ENCODE assay signal across 21 cellular contexts in genomic region chrX:107861056-107861455, GRCh38.
"Had no signal": no experiment of that assay in that cellular context is flagged by ENCODE, and none has a peak within 500 bp of the region (broad histone marks: within the 10 kb centered on the region; RNA-seq: fewer than 3 reads in every experiment).

No MANE protein-coding gene starts in this region.

- H3K4me1 ChIP-seq: esophagus muscularis mucosa, sigmoid colon, testis, tibial nerve, upper lobe of right lung, vagina had no signal

- DNase-seq: effector memory CD4-positive, alpha-beta T cell; foreskin melanocyte; head of caudate nucleus; hippocampal formation; kidney glomerular epithelial cell; mucosa of descending colon; naive thymus-derived CD8-positive, alpha-beta T cell; sigmoid colon; stimulated activated CD4-positive, alpha-beta T cell treated with anti-CD3 and anti-CD28 coated beads, Interleukin-2, amount 100 ng/mL, for 24 hours; stimulated activated CD4-positive, alpha-beta T cell treated with anti-CD3 and anti-CD28 coated beads, Interleukin-4, amount 100 ng/mL, for 4 hours; stimulated activated naive B cell treated with anti-CD40 and anti-IgM and Interleukin-4, amounts not matched to agents 10 μg/mL and 1 μg/mL and 100 μg/mL, for 72 hours; stimulated activated naive CD8-positive, alpha-beta T cell treated with anti-CD3 and anti-CD28 coated beads, Interleukin-15, amount 100 ng/mL, for 72 hours; testis; upper lobe of right lung had no signal

- H3K4me3 ChIP-seq: esophagus muscularis mucosa, mucosa of descending colon, sigmoid colon, skin epidermis, testis, tibial nerve, upper lobe of right lung, vagina had no signal

- ATAC-seq: mucosa of descending colon; naive thymus-derived CD8-positive, alpha-beta T cell; stimulated activated naive B cell treated with anti-CD40 and anti-IgM and Interleukin-4, amounts not matched to agents 10 μg/mL and 1 μg/mL and 100 μg/mL, for 72 hours; stimulated activated naive CD8-positive, alpha-beta T cell treated with anti-CD3 and anti-CD28 coated beads, Interleukin-15, amount 100 ng/mL, for 72 hours; upper lobe of right lung had no signal

- FAIRE-seq: endometrium had no signal

- H3K36me3 ChIP-seq: neutrophil, sigmoid colon, tibial nerve, upper lobe of right lung, vagina had no signal

- H3K27ac ChIP-seq: epithelial cell of prostate, esophagus muscularis mucosa, neutrophil, sigmoid colon, skin epidermis, testis, tibial nerve, upper lobe of right lung, vagina had no signal

- H3K9me3 ChIP-seq: esophagus muscularis mucosa, mucosa of descending colon, neutrophil, sigmoid colon, testis, tibial nerve, upper lobe of right lung, vagina had no signal

- H3K27me3 ChIP-seq: esophagus muscularis mucosa, neutrophil, sigmoid colon, testis, upper lobe of right lung, vagina had no signal
